8 cellular contexts compared by ENCODE assay signal in the genomic region with DNA sequence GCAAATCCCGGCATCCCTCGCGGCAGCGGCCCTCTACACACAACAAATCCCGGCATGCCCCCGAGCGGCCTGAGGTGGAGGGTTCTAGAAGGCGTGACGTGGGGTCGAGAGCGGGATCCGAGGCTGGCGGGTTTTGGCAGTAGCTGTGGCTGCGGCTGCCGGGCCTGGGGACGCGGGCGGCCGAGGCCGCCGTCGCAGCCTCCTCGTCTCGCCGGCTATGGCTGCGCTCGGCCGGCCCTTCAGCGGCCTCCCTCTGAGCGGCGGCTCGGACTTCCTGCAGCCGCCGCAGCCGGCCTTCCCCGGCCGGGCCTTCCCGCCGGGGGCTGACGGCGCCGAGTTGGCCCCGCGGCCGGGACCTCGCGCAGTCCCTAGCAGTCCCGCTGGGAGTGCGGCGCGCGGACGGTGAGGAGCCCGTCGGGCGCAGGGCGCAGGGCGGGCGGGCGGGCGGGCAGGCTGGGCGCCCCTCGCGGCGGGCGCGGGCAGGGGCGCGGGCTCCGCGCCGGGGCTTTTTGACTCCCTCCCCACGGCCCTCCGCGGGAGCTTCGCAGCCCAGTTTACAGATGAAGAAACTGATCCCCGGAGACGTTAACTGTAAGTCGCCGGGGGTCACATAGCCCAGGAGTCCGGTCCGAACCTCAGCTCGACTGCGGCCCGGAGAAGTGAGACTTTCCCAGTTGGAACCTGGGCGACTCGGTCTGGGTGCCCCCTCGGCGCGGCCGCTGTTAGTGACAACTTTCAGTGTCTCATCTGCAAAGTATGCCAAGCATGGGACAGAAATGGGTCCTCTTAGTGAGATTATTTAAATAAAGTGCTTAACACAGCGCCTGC.
A peak's percentile ranks its signal among the peaks of the same experiment; 100 is the strongest.
DNase-seq lines count a peak whose midpoint lies in the region; ATAC-seq and TF ChIP-seq lines count a peak whose summit lies in the region.

A gene with protein sequence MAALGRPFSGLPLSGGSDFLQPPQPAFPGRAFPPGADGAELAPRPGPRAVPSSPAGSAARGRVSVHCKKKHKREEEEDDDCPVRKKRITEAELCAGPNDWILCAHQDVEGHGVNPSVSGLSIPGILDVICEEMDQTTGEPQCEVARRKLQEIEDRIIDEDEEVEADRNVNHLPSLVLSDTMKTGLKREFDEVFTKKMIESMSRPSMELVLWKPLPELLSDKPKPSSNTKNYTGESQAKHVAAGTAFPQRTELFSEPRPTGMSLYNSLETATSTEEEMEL (plus strand): TSS at position 63 of the 828 bp plus-strand sequence. CDS start 155 bp downstream, at position 218.

- in situ Hi-C loops in astrocyte of the spinal cord (cut with HindIII; ENCODE audit: low sequenced_read_pairs) = no loop called here

- H3K27ac ChIP-seq in 22Rv1 = peak within 1 kb of the TSS; percentile 77

- TF ChIP-seq CTCF in 22Rv1 (IDR thresholded peaks at IDR 0.05) (peak; percentile 77), astrocyte of the spinal cord (IDR thresholded peaks at IDR 0.05; ENCODE audit: low read depth, low read length) (peak; percentile 22), retinal pigment epithelial cell (conservative IDR thresholded peaks at IDR 0.05; ENCODE audit: low read depth, low read length) (no peak)

- H3K4me3 ChIP-seq in astrocyte of the spinal cord (ENCODE audit: low read depth, low read length) (peak within 1 kb of the TSS; percentile 87), retinal pigment epithelial cell (ENCODE audit: low read length) (peak within 1 kb of the TSS; percentile 70)

- peak; percentile 88 for ATAC-seq in GM18517 (IDR thresholded peaks at IDR 0.05; ENCODE audit: unreplicated experiment)
- peak; percentile 82 for ATAC-seq in HG03039 (IDR thresholded peaks at IDR 0.05; ENCODE audit: unreplicated experiment)

- DNase-seq in NCI-H2081 (lab: John Stamatoyannopoulos, UW) (peak; percentile 85 to 92), T-helper 9 cell (peak; percentile 91), astrocyte of the spinal cord (ENCODE audit: low read depth, low spot score) (peak; percentile 95), hippocampal formation (lab: John Stamatoyannopoulos, UW) (peak; percentile 93 to 96), retinal pigment epithelial cell (ENCODE audit: low read depth) (peak; percentile 88)

Comparison
In these comparisons a context has a peak if more than half of its experiments do, and no peak if none do; other contexts are left out.
1. Peak in every context shown above with its lines: DNase-seq, ATAC-seq, H3K4me3 ChIP-seq and H3K27ac ChIP-seq.